24 cellular contexts compared by ENCODE assay signal in the genomic region with DNA sequence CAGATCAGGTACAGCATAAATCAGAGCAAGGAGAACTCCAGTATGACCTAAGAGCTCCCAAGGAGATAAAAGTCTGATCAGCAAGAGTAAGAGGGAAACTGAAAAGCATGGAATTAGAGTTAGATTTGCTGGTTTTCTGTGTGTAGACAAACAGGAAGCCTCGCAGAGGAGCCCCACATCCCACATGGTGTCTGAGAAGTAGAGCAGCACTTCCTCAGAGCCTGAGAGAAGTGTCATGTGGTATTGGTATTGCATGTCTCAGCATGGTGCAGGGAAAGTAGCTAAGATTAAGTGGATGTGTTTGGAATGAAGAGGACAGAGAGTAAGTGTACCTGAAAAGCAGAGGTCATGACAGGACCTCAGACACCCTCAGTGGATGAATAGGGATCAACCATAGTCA.
DNase-seq lines count a peak whose midpoint lies in the region; ATAC-seq, FAIRE-seq and TF ChIP-seq lines count a peak whose summit lies in the region.
"Had no signal": no experiment of that assay in that cellular context is flagged by ENCODE, and none has a peak within 500 bp of the region (broad histone marks: within the 10 kb centered on the region; RNA-seq: fewer than 3 reads in every experiment).

No MANE protein-coding gene starts in this region.

- no peaks in the 10 kb centered on the region for H3K23me2 ChIP-seq in H1 (ENCODE audit: low read depth, low read length)

- no peak overlapping the region for H3K27ac ChIP-seq in H1 (ENCODE audit: low read depth, low read length)
- no peak overlapping the region for H3K27ac ChIP-seq in naive thymus-derived CD4-positive, alpha-beta T cell (ENCODE audit: low read depth, low read length)
- H3K27ac ChIP-seq: breast epithelium, RWPE1, SK-N-MC, suprapubic skin had no signal

- H3K4me1 Mint-ChIP-seq in naive thymus-derived CD4-positive, alpha-beta T cell, result peaks cover 0 to 2% (median 0%) of the 10 kb centered on the region in 7 donors
- H3K4me1 Mint-ChIP-seq: activated CD4-positive, alpha-beta T cell treated with anti-CD3 and anti-CD28 coated beads for 36 hours; T-helper 17 cell had no signal

- FAIRE-seq in H1 (lab: Jason Lieb, UNC), result no peak

- no peaks in the 10 kb centered on the region for H3K27me3 ChIP-seq in H1 (replicated peaks in 1 of 4; ENCODE audit: control insufficient read depth in 3 of 4, extremely low read depth in 1 of 4, insufficient read depth in 3 of 4, low read length in 3 of 4)
- no peaks in the 10 kb centered on the region for H3K27me3 ChIP-seq in naive thymus-derived CD4-positive, alpha-beta T cell (ENCODE audit: control insufficient read depth in 2 of 2, insufficient read depth in 2 of 2, low read length in 2 of 2)
- H3K27me3 ChIP-seq: breast epithelium, suprapubic skin had no signal

- POLR2A ChIA-PET in H1 (lab: Charles Lee; ENCODE audit: partially characterized antibody), result no interaction called here
- POLR2A ChIA-PET in naive thymus-derived CD4-positive, alpha-beta T cell (lab: Charles Lee), result no interaction called here

- no peak overlapping the region for H2BK12ac ChIP-seq in H1 (ENCODE audit: low read depth, low read length)

- H3K36me3 ChIP-seq in H1 (ENCODE audit: control insufficient read depth in 2 of 4, insufficient read depth in 4 of 4, low read length in 3 of 4), result no peaks in the 10 kb centered on the region
- no peaks in the 10 kb centered on the region for H3K36me3 ChIP-seq in naive thymus-derived CD4-positive, alpha-beta T cell (ENCODE audit: control insufficient read depth in 2 of 3, insufficient read depth in 3 of 3, low read length in 3 of 3)
- H3K36me3 ChIP-seq: breast epithelium, HAP-1, suprapubic skin had no signal

- H4K8ac ChIP-seq in H1 (ENCODE audit: extremely low read depth, insufficient read depth, low read length), result no peak overlapping the region

- H3K9me3 ChIP-seq in H1 (ENCODE audit: insufficient read depth in 2 of 2, low read depth in 1 of 2, low read length in 1 of 2), result no peaks in the 10 kb centered on the region
- no peaks in the 10 kb centered on the region for H3K9me3 ChIP-seq in naive thymus-derived CD4-positive, alpha-beta T cell (ENCODE audit: control insufficient read depth in 2 of 3, low read length in 3 of 3)
- H3K9me3 ChIP-seq: HAP-1, suprapubic skin had no signal

- no peaks in the 10 kb centered on the region for H3K79me2 ChIP-seq in H1 (ENCODE audit: control insufficient read depth in 1 of 2, insufficient read depth in 2 of 2, low read length in 2 of 2)

- H3K4me3 Mint-ChIP-seq in naive thymus-derived CD4-positive, alpha-beta T cell, result no peak overlapping the region
- H3K4me3 Mint-ChIP-seq: activated CD4-positive, alpha-beta T cell treated with anti-CD3 and anti-CD28 coated beads for 36 hours; activated CD8-positive, alpha-beta T cell treated with anti-CD3 and anti-CD28 coated beads, Interleukin-2, amount 10 ng/mL, durations not matched to agents 7 days and 5 days; CD4-positive, alpha-beta T cell; T-helper 17 cell had no signal

- TF ChIP-seq POLR2A in H1 (IDR thresholded peaks at IDR 0.05; ENCODE audit: control extremely low read depth in 1 of 2, low read depth in 2 of 2, low read length in 2 of 2), result no peak

- 88% methylated on average over 1 of the region's 1 CpG; no CpG with 5 or more reads in 1 of the 2 experiments for WGBS in H1 (ENCODE audit: extremely low coverage in 1 of 2, insufficient coverage in 1 of 2, insufficient read length in 1 of 2, insufficient replicate concordance in 2 of 2, low coverage in 1 of 2, low lambda C conversion rate in 2 of 2, missing lambda C conversion rate in 1 of 2), 2 experiments

- peak; percentile 73 for ATAC-seq in sciatic nerve
- no peak for ATAC-seq in HG03571 (IDR thresholded peaks at IDR 0.05; ENCODE audit: unreplicated experiment)
- ATAC-seq in naive thymus-derived CD4-positive, alpha-beta T cell, result no peak
- ATAC-seq: activated CD4-positive, alpha-beta T cell treated with anti-CD3 and anti-CD28 coated beads for 36 hours; activated CD8-positive, alpha-beta T cell treated with anti-CD3 and anti-CD28 coated beads, Interleukin-2, amount 10 ng/mL, durations not matched to agents 7 days and 5 days; activated naive CD4-positive, alpha-beta T cell treated with anti-CD3 and anti-CD28 coated beads, Interleukin-2, amount 50 U/mL, for 72 hours; T-helper 17 cell had no signal

- no peak overlapping the region for H3K9ac ChIP-seq in H1 (replicated peaks in 1 of 4; ENCODE audit: extremely low read depth in 1 of 4, low read depth in 3 of 4, low read length in 3 of 4)

- no peak overlapping the region; a peak in 1 of 4 replicates for H3K4me2 ChIP-seq in H1 (ENCODE audit: insufficient read depth in 1 of 2, low read depth in 2 of 2, low read length in 2 of 2)

- TF ChIP-seq RAD21 in H1 (IDR thresholded peaks at IDR 0.05 in 1 of 2, conservative IDR thresholded peaks at IDR 0.05 in 1 of 2; ENCODE audit: low read depth in 2 of 2, low read length in 2 of 2), result no peak

- no peak overlapping the region for H3K27ac Mint-ChIP-seq in naive thymus-derived CD4-positive, alpha-beta T cell
- H3K27ac Mint-ChIP-seq: activated CD4-positive, alpha-beta T cell treated with anti-CD3 and anti-CD28 coated beads for 36 hours; activated CD8-positive, alpha-beta T cell treated with anti-CD3 and anti-CD28 coated beads, Interleukin-2, amount 10 ng/mL, durations not matched to agents 7 days and 5 days; activated naive CD4-positive, alpha-beta T cell treated with anti-CD3 and anti-CD28 coated beads, Interleukin-2, amount 50 U/mL, for 72 hours; CD4-positive, alpha-beta T cell; progenitor cell of endocrine pancreas; T-helper 17 cell had no signal

- no peak overlapping the region for H2BK15ac ChIP-seq in H1 (ENCODE audit: low read length)

- H3K4me3 ChIP-seq in GM12865 (ENCODE audit: low read depth, low read length) (no peak overlapping the region), H1 (ENCODE audit: extremely low read depth in 1 of 4, insufficient read depth in 2 of 4, low read depth in 3 of 4, low read length in 4 of 4) (no peak overlapping the region)
- H3K4me3 ChIP-seq in naive thymus-derived CD4-positive, alpha-beta T cell (ENCODE audit: low read length), result no peak overlapping the region
- H3K4me3 ChIP-seq: breast epithelium, HAP-1, SK-N-MC, suprapubic skin had no signal

- no peak overlapping the region for H4K5ac ChIP-seq in H1 (ENCODE audit: insufficient read length, low read depth, low read length)

- peaks cover 0 to 2% (median 0%) of the 10 kb centered on the region in 11 donors for H3K9me3 Mint-ChIP-seq in naive thymus-derived CD4-positive, alpha-beta T cell
- H3K9me3 Mint-ChIP-seq: CD4-positive, alpha-beta T cell had no signal

- no peaks in the 10 kb centered on the region for H3K79me1 ChIP-seq in H1 (ENCODE audit: low read depth, low read length)

- H2BK120ac ChIP-seq in H1 (replicated peaks; ENCODE audit: low read depth, low read length), result peak overlapping the region; percentile 38

- H2AFZ ChIP-seq in H1 (ENCODE audit: low read length), result 0 out of 2 replicates have a peak overlapping the region, but pooled peaks have one; percentile 79

- peaks cover 0 to 6% (median under 1%) of the 10 kb centered on the region in 4 experiments; a peak in 1 of 7 replicates for H3K4me1 ChIP-seq in H1 (replicated peaks in 1 of 4; ENCODE audit: control insufficient read depth in 3 of 4, insufficient read depth in 4 of 4, low read length in 3 of 4)
- H3K4me1 ChIP-seq in naive thymus-derived CD4-positive, alpha-beta T cell (ENCODE audit: control insufficient read depth in 2 of 2, insufficient read depth in 2 of 2, low read length in 2 of 2), result no peaks in the 10 kb centered on the region
- H3K4me1 ChIP-seq: breast epithelium, HAP-1, suprapubic skin had no signal

- H2AK5ac ChIP-seq in H1 (ENCODE audit: low read depth, low read length), result no peak overlapping the region

- no peak overlapping the region for H3K4ac ChIP-seq in H1 (replicated peaks; ENCODE audit: insufficient read length, low read depth, low read length)

- no peak for TF ChIP-seq EP300 in H1 (IDR thresholded peaks at IDR 0.05; ENCODE audit: borderline replicate concordance in 1 of 2, low read depth in 2 of 2, low read length in 2 of 2)

- H3K23ac ChIP-seq in H1 (ENCODE audit: insufficient read length), result no peak overlapping the region

- no peak overlapping the region for H2BK20ac ChIP-seq in H1 (ENCODE audit: low read length)

- CTCF ChIA-PET in H1 (lab: Charles Lee; ENCODE audit: partially characterized antibody), result interaction anchor here (1.4 to 1.5 kb wide), 2 partner anchors 15 to 195 kb away, joined by 3 to 5 read pairs; no protein-coding TSS in a partner anchor
- CTCF ChIA-PET in naive thymus-derived CD4-positive, alpha-beta T cell (lab: Charles Lee), result interaction anchor here (0.7 kb wide), 1 partner anchor 328 kb away, joined by 3 read pairs; no protein-coding TSS in a partner anchor

- no peak overlapping the region for H3K14ac ChIP-seq in H1 (ENCODE audit: insufficient read length)

- no peak overlapping the region for H3K56ac ChIP-seq in H1 (replicated peaks; ENCODE audit: insufficient read length, low read depth, low read length)

- intact Hi-C loops in sciatic nerve (cut with DNase I), result no loop called here
- intact Hi-C loops in naive thymus-derived CD4-positive, alpha-beta T cell (cut with micrococcal nuclease), result no loop called here

- H3K27me3 Mint-ChIP-seq in naive thymus-derived CD4-positive, alpha-beta T cell, result peaks cover 0 to 7% (median 5%) of the 10 kb centered on the region in 5 donors
- H3K27me3 Mint-ChIP-seq: activated CD4-positive, alpha-beta T cell treated with anti-CD3 and anti-CD28 coated beads for 36 hours; progenitor cell of endocrine pancreas had no signal

- DNase-seq in GM12865 (ENCODE audit: low read depth), result peak; percentile 11
- DNase-seq in KBM-7, result peak; percentile 45
- no peak for DNase-seq in H1 (ENCODE audit: low read depth in 1 of 2, low spot score in 2 of 2)
- DNase-seq in sciatic nerve (ENCODE audit: low spot score), result no peak
- no peak for DNase-seq in naive thymus-derived CD4-positive, alpha-beta T cell
- no peak for DNase-seq in stimulated activated CD4-positive, alpha-beta T cell treated with anti-CD3 and anti-CD28 coated beads, Interleukin-4, amount 100 ng/mL, for 4 hours
- DNase-seq: activated CD4-positive, alpha-beta T cell treated with anti-CD3 and anti-CD28 coated beads for 36 hours; activated CD8-positive, alpha-beta T cell treated with anti-CD3 and anti-CD28 coated beads, Interleukin-2, amount 10 ng/mL, durations not matched to agents 7 days and 5 days; CD4-positive, alpha-beta T cell; kidney glomerular epithelial cell; mammary epithelial cell; NCI-H1417; NCI-H345; NCI-H774; stimulated activated naive CD4-positive, alpha-beta T cell; T-helper 17 cell had no signal

- peak overlapping the region; percentile 17; the same call in 1 of the 2 replicates for H3K18ac ChIP-seq in H1 (ENCODE audit: extremely low read depth, low read length)

- TF ChIP-seq CTCF in GM12865 (IDR thresholded peaks at IDR 0.05; ENCODE audit: insufficient read depth, low read depth, low read length, missing control alignments) (no peak), H1 (IDR thresholded peaks at IDR 0.05; ENCODE audit: control extremely low read depth in 1 of 3, insufficient read depth in 1 of 3, low read depth in 1 of 3, low read length in 3 of 3) (no peak)

- in situ Hi-C loops in KBM-7 (cut with MboI; ENCODE audit: low pct_unique_long_range_greater_than_20kb, low sequenced_read_pairs), result no loop called here

- no peak overlapping the region for H2BK5ac ChIP-seq in H1 (ENCODE audit: low read depth, low read length)

- H4K91ac ChIP-seq in H1 (replicated peaks; ENCODE audit: insufficient read length, low read length), result no peak overlapping the region

- no peaks in the 10 kb centered on the region for H3K36me3 Mint-ChIP-seq in naive thymus-derived CD4-positive, alpha-beta T cell
- H3K36me3 Mint-ChIP-seq: activated naive CD4-positive, alpha-beta T cell treated with anti-CD3 and anti-CD28 coated beads, Interleukin-2, amount 50 U/mL, for 72 hours had no signal

- no peaks in the 10 kb centered on the region for H4K20me1 ChIP-seq in H1 (replicated peaks in 1 of 2; ENCODE audit: control insufficient read depth in 1 of 2, insufficient read depth in 2 of 2, low read length in 2 of 2)

Comparison
In these comparisons a context has a peak if more than half of its experiments do, and no peak if none do; other contexts are left out.
1. DNase-seq: peak in GM12865 (single experiment) and KBM-7 (single experiment); none in H1 (0 of 2), sciatic nerve (single experiment), naive thymus-derived CD4-positive, alpha-beta T cell (0 of 9) and stimulated activated CD4-positive, alpha-beta T cell treated with anti-CD3 and anti-CD28 coated beads, Interleukin-4, amount 100 ng/mL, for 4 hours (0 of 2).